Comparison of ENCODE assay signal across 8 cellular contexts in genomic region chr20:45415822-45416637, GRCh38. TPM values are rescaled to one million over a fixed set of nuclear protein-coding genes. Genes with fewer than 3 reads are reported as not detected.
DNase-seq lines count a peak whose midpoint lies in the region; TF ChIP-seq lines count a peak whose summit lies in the region.

TSS of gene PIGT (plus strand) at chr20:45416141. CDS start at chr20:45416157, 16 bp downstream.

- no peaks in the 10 kb centered on the region for H3K9me3 Mint-ChIP-seq in HFFc6
- no peaks in the 10 kb centered on the region for H3K9me3 Mint-ChIP-seq in activated naive CD4-positive, alpha-beta T cell treated with anti-CD3 and anti-CD28 coated beads, Interleukin-2, amount 50 U/mL, for 24 hours
- no peaks in the 10 kb centered on the region for H3K9me3 Mint-ChIP-seq in osteocyte (ENCODE audit: unreplicated experiment)

- H3K4me3 ChIP-seq in GM06990 (replicated peaks; ENCODE audit: low read depth, low read length), result peak within 1 kb of the TSS; percentile 98
- peak within 1 kb of the TSS; percentile 85 to 92 for H3K4me3 ChIP-seq in testis

- no peaks in the 10 kb centered on the region for H3K27me3 ChIP-seq in GM06990 (replicated peaks; ENCODE audit: control insufficient read depth, insufficient read depth, low read length)
- H3K27me3 ChIP-seq in testis, result no peaks in the 10 kb centered on the region

- H3K4me1 Mint-ChIP-seq in HFFc6 (ENCODE audit: low read depth) (peaks cover 59% of the 10 kb centered on the region), osteocyte (ENCODE audit: unreplicated experiment) (peaks cover 24% of the 10 kb centered on the region)
- H3K4me1 Mint-ChIP-seq in activated naive CD4-positive, alpha-beta T cell treated with anti-CD3 and anti-CD28 coated beads, Interleukin-2, amount 50 U/mL, for 24 hours, result peaks cover 55% of the 10 kb centered on the region

- DNase-seq in GM06990 (ENCODE audit: extremely low read depth, insufficient read length) (peak; percentile 84), HFFc6 (peak; percentile 79), NCI-H1048 (lab: John Stamatoyannopoulos, UW) (peak; percentile 29), SKM-1 (lab: John Stamatoyannopoulos, UW; ENCODE audit: unreplicated experiment) (peak; percentile 72), glomerular visceral epithelial cell (ENCODE audit: extremely low spot score) (peak; percentile 89), osteocyte (ENCODE audit: extremely low spot score, unreplicated experiment) (peak; percentile 90), testis (peak; percentile 93)

- H3K4me3 Mint-ChIP-seq in HFFc6 (peak within 1 kb of the TSS; percentile 95), osteocyte (ENCODE audit: unreplicated experiment) (peak within 1 kb of the TSS; percentile 92)
- peak within 1 kb of the TSS; percentile 95 for H3K4me3 Mint-ChIP-seq in activated naive CD4-positive, alpha-beta T cell treated with anti-CD3 and anti-CD28 coated beads, Interleukin-2, amount 50 U/mL, for 24 hours

- 0 to 1% methylated on average over 10 to 52 of the region's 52 CpGs for WGBS in testis, 2 donors

- H3K27me3 Mint-ChIP-seq in HFFc6 (ENCODE audit: insufficient read depth) (no peaks in the 10 kb centered on the region; the same call in 1 of the 2 replicates), osteocyte (ENCODE audit: unreplicated experiment) (peaks cover 2% of the 10 kb centered on the region)
- no peaks in the 10 kb centered on the region for H3K27me3 Mint-ChIP-seq in activated naive CD4-positive, alpha-beta T cell treated with anti-CD3 and anti-CD28 coated beads, Interleukin-2, amount 50 U/mL, for 24 hours

- H3K27ac ChIP-seq in testis, result peak within 1 kb of the TSS; percentile 15 to 78

- intact Hi-C loops in testis (cut with DNase I; ENCODE audit: low total_unique reads), result no loop called here

- H3K36me3 Mint-ChIP-seq in HFFc6 (ENCODE audit: low read depth), result peaks cover 12% of the 10 kb centered on the region; the same call in 1 of the 2 replicates
- peaks cover 7% of the 10 kb centered on the region for H3K36me3 Mint-ChIP-seq in activated naive CD4-positive, alpha-beta T cell treated with anti-CD3 and anti-CD28 coated beads, Interleukin-2, amount 50 U/mL, for 24 hours
- peaks cover 20% of the 10 kb centered on the region for H3K36me3 Mint-ChIP-seq in osteocyte (ENCODE audit: unreplicated experiment)

- H3K9me3 ChIP-seq in testis, result no peaks in the 10 kb centered on the region

- H3K27ac Mint-ChIP-seq in HFFc6 (peak within 1 kb of the TSS; percentile 96), osteocyte (ENCODE audit: unreplicated experiment) (peak within 1 kb of the TSS; percentile 94)
- peak within 1 kb of the TSS; percentile 97 for H3K27ac Mint-ChIP-seq in activated naive CD4-positive, alpha-beta T cell treated with anti-CD3 and anti-CD28 coated beads, Interleukin-2, amount 50 U/mL, for 24 hours

- peak; percentile 14 for TF ChIP-seq POLR2A in testis (IDR thresholded peaks at IDR 0.05)

- peaks cover 11% of the 10 kb centered on the region for H3K36me3 ChIP-seq in GM06990 (ENCODE audit: control insufficient read depth, insufficient read depth, low read length)
- no peaks in the 10 kb centered on the region for H3K36me3 ChIP-seq in testis (ENCODE audit: low read depth, missing control alignments)

- TF ChIP-seq CTCF in GM06990 (IDR thresholded peaks at IDR 0.05; ENCODE audit: insufficient read depth, low read length, poor library complexity, severe bottlenecking) (no peak), HFFc6 (IDR thresholded peaks at IDR 0.05) (no peak), osteocyte (IDR thresholded peaks at IDR 0.05) (no peak), testis (IDR thresholded peaks at IDR 0.05) (no peak)

- H3K4me1 ChIP-seq in testis, result peaks cover 6% of the 10 kb centered on the region

RNA-seq across cellular contexts. Expression of gene PIGT, which starts in this region (rescaled TPM):
- 10 to 100 TPM; 76.7 to 94.0 (median 81.8) TPM for total RNA-seq in HFFc6 (2021; fragmentation: NEBNext Ultra II Directional; extraction: Animal tissue kit (Norgen Biotek cat#: 25700))
- 137 and 140 TPM in 2 replicates for total RNA-seq in osteocyte
- 100 to 1,000 TPM; 115 to 140 TPM for total RNA-seq in testis
- polyA plus RNA-seq in testis (ENCODE audit: insufficient read depth, low read depth, low replicate concordance), result 137 TPM

Comparison
In these comparisons a context has a peak if more than half of its experiments do, and no peak if none do; other contexts are left out.
1. Peak in every context shown above with its lines: DNase-seq, H3K4me3 ChIP-seq and H3K27ac ChIP-seq.
2. DNase-seq: peak in every context shown above with its lines; median percentile 93 in testis; 90 in osteocyte; 89 in glomerular visceral epithelial cell; 84 in GM06990; 79 in HFFc6; 72 in SKM-1; 29 in NCI-H1048.